Comparison of ENCODE assay signal across 7 cellular contexts in the genomic region with DNA sequence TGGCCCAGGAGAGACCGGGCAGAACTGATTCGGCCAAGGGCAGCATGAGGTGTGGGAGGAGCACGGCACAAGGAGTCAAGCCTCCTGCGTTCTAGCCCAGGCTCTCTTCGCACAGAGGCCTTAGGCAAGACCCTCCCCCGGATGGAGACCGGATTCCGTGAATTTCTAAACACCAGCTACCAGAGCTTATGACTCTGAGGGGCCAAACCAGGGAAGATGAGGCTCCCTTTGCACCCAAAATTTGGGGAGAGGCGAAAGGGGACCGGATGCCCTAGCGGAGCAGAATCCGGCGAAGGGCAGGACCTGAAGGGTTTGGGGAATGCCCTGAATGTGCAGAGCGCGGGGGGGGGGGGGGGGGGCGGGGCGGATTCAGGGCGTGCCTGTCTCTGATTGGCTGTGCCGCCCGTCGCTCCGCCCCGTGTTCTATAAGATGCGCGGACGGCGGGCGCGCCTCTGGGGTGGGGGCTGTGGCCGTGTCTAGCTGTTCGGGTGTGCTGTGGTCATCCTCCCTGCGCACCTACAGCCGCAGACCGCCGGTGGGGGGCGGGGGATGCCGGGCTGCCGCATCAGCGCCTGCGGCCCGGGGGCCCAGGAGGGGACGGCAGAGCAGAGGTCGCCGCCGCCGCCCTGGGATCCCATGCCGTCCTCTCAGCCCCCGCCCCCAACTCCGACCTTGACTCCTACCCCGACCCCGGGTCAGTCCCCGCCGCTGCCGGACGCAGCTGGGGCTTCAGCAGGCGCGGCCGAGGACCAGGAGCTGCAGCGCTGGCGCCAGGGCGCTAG. TPM values are rescaled to one million over a fixed set of nuclear protein-coding genes. Genes with fewer than 3 reads are reported as not detected.
DNase-seq lines count a peak whose midpoint lies in the region; ATAC-seq and TF ChIP-seq lines count a peak whose summit lies in the region.

A gene with protein sequence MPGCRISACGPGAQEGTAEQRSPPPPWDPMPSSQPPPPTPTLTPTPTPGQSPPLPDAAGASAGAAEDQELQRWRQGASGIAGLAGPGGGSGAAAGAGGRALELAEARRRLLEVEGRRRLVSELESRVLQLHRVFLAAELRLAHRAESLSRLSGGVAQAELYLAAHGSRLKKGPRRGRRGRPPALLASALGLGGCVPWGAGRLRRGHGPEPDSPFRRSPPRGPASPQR (plus strand): TSS at position 456 of the 783 bp plus-strand sequence. CDS start 95 bp downstream, at position 551.

- intact Hi-C loops in ovary (cut with DNase I): no loop called here

- TF ChIP-seq CTCF in glutamatergic neuron (IDR thresholded peaks at IDR 0.05; ENCODE audit: partially characterized antibody, unreplicated experiment) (no peak), ovary (IDR thresholded peaks at IDR 0.05) (no peak)

- DNase-seq in HuH-7.5 (ENCODE audit: low spot score) (peak; percentile 96), SK-N-MC (ENCODE audit: low read depth, low spot score) (no peak), glutamatergic neuron (peak; percentile 87), ovary (peak in 3 of 5 donors; percentile 43 to 68 (median 60))
- DNase-seq in activated naive CD4-positive, alpha-beta T cell treated with anti-CD3 and anti-CD28 coated beads, Interleukin-2, amount 50 U/mL, for 72 hours (ENCODE audit: low spot score in 2 of 2): peak; percentile 60 to 73

- H3K27me3 ChIP-seq in ovary: no peaks in the 10 kb centered on the region
- peaks cover 51% of the 10 kb centered on the region for H3K27me3 ChIP-seq in thymus (ENCODE audit: control insufficient read depth, insufficient read depth)

- H3K36me3 ChIP-seq in SK-N-MC (ENCODE audit: insufficient read depth, low read length) (no peaks in the 10 kb centered on the region), ovary (no peaks in the 10 kb centered on the region), thymus (ENCODE audit: control insufficient read depth, insufficient read depth) (no peaks in the 10 kb centered on the region)

- WGBS in ovary, 3 donors: 0 to 1% (median 1%) methylated on average over 15 to 61 of the region's 61 CpGs
- under 1% methylated on average over 59 of the region's 61 CpGs for WGBS in thymus

- H3K4me3 ChIP-seq in SK-N-MC: peak within 1 kb of the TSS; percentile 88
- H3K4me3 ChIP-seq in ovary: peak within 1 kb of the TSS; percentile 67
- peak within 1 kb of the TSS; percentile 50 for H3K4me3 ChIP-seq in thymus (ENCODE audit: low read length)

- H3K4me1 ChIP-seq in ovary (ENCODE audit: insufficient read depth) (peaks cover 6% of the 10 kb centered on the region), thymus (ENCODE audit: control insufficient read depth, insufficient read depth, low read length) (peaks cover 9% of the 10 kb centered on the region)

- H3K9me3 ChIP-seq in SK-N-MC (ENCODE audit: low read depth, low read length): no peaks in the 10 kb centered on the region
- no peaks in the 10 kb centered on the region for H3K9me3 ChIP-seq in ovary
- no peaks in the 10 kb centered on the region for H3K9me3 ChIP-seq in thymus (ENCODE audit: control insufficient read depth)

- no peak for ATAC-seq in GM18505 (IDR thresholded peaks at IDR 0.05; ENCODE audit: unreplicated experiment)
- ATAC-seq in activated naive CD4-positive, alpha-beta T cell treated with anti-CD3 and anti-CD28 coated beads, Interleukin-2, amount 50 U/mL, for 72 hours: peak; percentile 76 to 80

- H3K9me3 Mint-ChIP-seq in activated naive CD4-positive, alpha-beta T cell treated with anti-CD3 and anti-CD28 coated beads, Interleukin-2, amount 50 U/mL, for 72 hours: no peaks in the 10 kb centered on the region
- peaks cover 7% of the 10 kb centered on the region for H3K9me3 Mint-ChIP-seq in glutamatergic neuron (ENCODE audit: unreplicated experiment)

- H3K27ac ChIP-seq in SK-N-MC (no peak within 1 kb of the TSS), ovary (no peak within 1 kb of the TSS), thymus (ENCODE audit: low read depth) (peak within 1 kb of the TSS; percentile 15)

- peak; percentile 40 for TF ChIP-seq POLR2A in GM18505 (IDR thresholded peaks at IDR 0.05; ENCODE audit: borderline replicate concordance, extremely low read depth, insufficient read depth, insufficient read length)
- no peak for TF ChIP-seq POLR2A in ovary (IDR thresholded peaks at IDR 0.05)

- peak within 1 kb of the TSS; percentile 87 for H3K4me3 Mint-ChIP-seq in glutamatergic neuron (ENCODE audit: unreplicated experiment)

- H3K27ac Mint-ChIP-seq in activated naive CD4-positive, alpha-beta T cell treated with anti-CD3 and anti-CD28 coated beads, Interleukin-2, amount 50 U/mL, for 72 hours: no peak within 1 kb of the TSS
- H3K27ac Mint-ChIP-seq in glutamatergic neuron (ENCODE audit: unreplicated experiment): no peak within 1 kb of the TSS

- no peaks in the 10 kb centered on the region for H3K36me3 Mint-ChIP-seq in activated naive CD4-positive, alpha-beta T cell treated with anti-CD3 and anti-CD28 coated beads, Interleukin-2, amount 50 U/mL, for 72 hours
- no peaks in the 10 kb centered on the region for H3K36me3 Mint-ChIP-seq in glutamatergic neuron (ENCODE audit: unreplicated experiment)

- peaks cover 10% of the 10 kb centered on the region for H3K27me3 Mint-ChIP-seq in glutamatergic neuron (ENCODE audit: unreplicated experiment)

- TF ChIP-seq EP300 in ovary (IDR thresholded peaks at IDR 0.05): no peak

- peak within 1 kb of the TSS; percentile 45 for H3K9ac ChIP-seq in SK-N-MC (ENCODE audit: insufficient read length)

- peaks cover 10% of the 10 kb centered on the region for H3K4me1 Mint-ChIP-seq in glutamatergic neuron (ENCODE audit: low read depth, unreplicated experiment)

RNA-seq across cellular contexts. Expression of the gene that starts here (rescaled TPM):
- under 1 TPM in 1 of 2 donors, not detected in 1; 0.29 TPM for total RNA-seq in activated naive CD4-positive, alpha-beta T cell treated with anti-CD3 and anti-CD28 coated beads, Interleukin-2, amount 50 U/mL, for 72 hours
- total RNA-seq in glutamatergic neuron (ENCODE audit: unreplicated experiment) (13.9 TPM), ovary (10 to 100 TPM in 1 of 7 donors, 1 to 10 TPM in 3, under 1 TPM in 3; 0.25 to 23.8 (median 2.9) TPM)
- polyA plus RNA-seq in ovary (10 to 100 TPM in 1 of 2 donors, 1 to 10 TPM in 1; 4.2 to 18.0 TPM), thymus (11.6 TPM)

Comparison
In these comparisons a context has a peak if more than half of its experiments do, and no peak if none do; other contexts are left out.
1. Peak in DNase-seq and ATAC-seq in activated naive CD4-positive, alpha-beta T cell treated with anti-CD3 and anti-CD28 coated beads, Interleukin-2, amount 50 U/mL, for 72 hours; RNA of the gene not detected or under 1 TPM.